In genomic region chr4:128854433-128854832, GRCh38 we compare ENCODE assay signal across 9 cellular contexts. TPM values are rescaled to one million over a fixed set of nuclear protein-coding genes. Genes with fewer than 3 reads are reported as not detected.
DNase-seq lines count a peak whose midpoint lies in the region; ATAC-seq and TF ChIP-seq lines count a peak whose summit lies in the region.
"Had no signal": no experiment of that assay in that cellular context is flagged by ENCODE, and none has a peak within 500 bp of the region (broad histone marks: within the 10 kb centered on the region; RNA-seq: fewer than 3 reads in every experiment).

No MANE protein-coding gene starts in this region.

- CTCF ChIA-PET in CD4-positive, alpha-beta memory T cell (lab: Charles Lee; ENCODE audit: partially characterized antibody), result interaction anchor here (1.6 to 3.5 kb wide), 6 partner anchors 8 to 400 kb away, joined by 4 to 24 read pairs (median 6); no protein-coding TSS in a partner anchor

- no peak overlapping the region for H3K4me3 ChIP-seq in CD4-positive, alpha-beta memory T cell (ENCODE audit: low read length in 2 of 2)

- intact Hi-C loops in CD4-positive, alpha-beta memory T cell (cut with micrococcal nuclease), result no loop called here

- no peaks in the 10 kb centered on the region for H3K27me3 ChIP-seq in CD4-positive, alpha-beta memory T cell (ENCODE audit: insufficient read depth, low read length)

- H3K9me3 Mint-ChIP-seq in CD4-positive, alpha-beta memory T cell, result no peaks in the 10 kb centered on the region

- peak overlapping the region in 6 of 7 donors; percentile 53 to 92 (median 86) for H3K27ac Mint-ChIP-seq in CD4-positive, alpha-beta memory T cell

- peak; percentile 26 to 47 (median 35) for DNase-seq in CD4-positive, alpha-beta memory T cell
- DNase-seq in dermis blood vessel endothelial cell (peak; percentile 12), NCI-H1048 (lab: John Stamatoyannopoulos, UW) (no peak), HK-2 (ENCODE audit: unreplicated experiment) (no peak), DMS153 (lab: John Stamatoyannopoulos, UW) (no peak)
- DNase-seq: NCI-H524 had no signal

- peaks cover 71 to 85% of the 10 kb centered on the region in 2 donors for H3K36me3 Mint-ChIP-seq in CD4-positive, alpha-beta memory T cell

- H3K27me3 Mint-ChIP-seq in CD4-positive, alpha-beta memory T cell, result no peaks in the 10 kb centered on the region

- peak overlapping the region in 6 of 8 donors; percentile 19 to 48 (median 46) for H3K4me3 Mint-ChIP-seq in CD4-positive, alpha-beta memory T cell

- POLR2A ChIA-PET in CD4-positive, alpha-beta memory T cell (lab: Charles Lee; ENCODE audit: partially characterized antibody), result interaction anchor here (0.9 to 2.1 kb wide), 3 partner anchors 13 to 44 kb away, joined by 4 to 15 read pairs (median 5); partner anchors contain the start of gene JADE1

- no peak overlapping the region for H3K27ac ChIP-seq in CD4-positive, alpha-beta memory T cell (ENCODE audit: low read depth, low read length)

- H3K4me1 ChIP-seq in CD4-positive, alpha-beta memory T cell (ENCODE audit: insufficient read depth, low read length), result peaks cover 22% of the 10 kb centered on the region

- ATAC-seq in GM19467 (IDR thresholded peaks at IDR 0.05; ENCODE audit: unreplicated experiment) (peak; percentile 73), HG03558 (IDR thresholded peaks at IDR 0.05; ENCODE audit: extremely low read depth, unreplicated experiment) (peak; percentile 84), SK-N-SH treated with all-trans-retinoic acid at 6 μM for 48 hours (no peak)

- H3K36me3 ChIP-seq in CD4-positive, alpha-beta memory T cell (ENCODE audit: insufficient read depth, low read length), result peaks cover 63% of the 10 kb centered on the region

- peaks cover 22 to 45% (median 29%) of the 10 kb centered on the region in 4 donors for H3K4me1 Mint-ChIP-seq in CD4-positive, alpha-beta memory T cell

- H3K9me3 ChIP-seq in CD4-positive, alpha-beta memory T cell (ENCODE audit: control insufficient read depth in 1 of 2, low read length in 2 of 2), result no peaks in the 10 kb centered on the region

TF ChIP-seq in SK-N-SH treated with all-trans-retinoic acid at 6 μM for 48 hours, 23 proteins besides CTCF, POLR2A, EP300 and RAD21:
- TF ChIP-seq ISL1 (CRISPR knock-in tag; IDR thresholded peaks at IDR 0.05) (no peak), TSHZ2 (CRISPR knock-in tag; IDR thresholded peaks at IDR 0.05) (no peak)
TF ChIP-seq in SK-N-SH treated with all-trans-retinoic acid at 6 μM for 48 hours: peak in this region for 0.

RNA-seq across cellular contexts. Expression of gene JADE1, which starts 44.9 kb away (rescaled TPM):
- 10 to 100 TPM; 65.6 to 67.3 TPM for total RNA-seq in CD4-positive, alpha-beta memory T cell
- 10 to 100 TPM; 44.9 to 54.2 TPM for polyA plus RNA-seq in CD4-positive, alpha-beta memory T cell
- total RNA-seq in dermis blood vessel endothelial cell, result 13.8 and 19.5 TPM in 2 replicates

Comparison
In these comparisons a context has a peak if more than half of its experiments do, and no peak if none do; other contexts are left out.
1. DNase-seq: peak in CD4-positive, alpha-beta memory T cell (5 of 5) and dermis blood vessel endothelial cell (single experiment); none in NCI-H1048 (single experiment), HK-2 (single experiment) and DMS153 (single experiment).